ENCODE assay signal across 27 cellular contexts in the genomic region with DNA sequence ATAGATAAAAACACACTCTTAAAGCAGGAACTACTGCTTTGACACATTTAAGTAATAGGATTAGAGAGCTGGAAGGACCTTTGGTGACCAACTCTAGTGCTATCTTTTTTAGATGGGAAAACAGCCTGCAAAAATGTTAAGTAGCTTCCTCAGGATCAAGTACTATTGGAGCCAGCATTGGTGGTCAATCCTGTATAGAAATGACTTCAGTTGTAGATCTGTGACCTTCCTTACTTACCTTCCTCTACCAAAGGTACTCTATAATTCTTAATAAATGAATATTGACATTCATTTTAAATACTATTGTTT.
"Had no signal": no experiment of that assay in that cellular context is flagged by ENCODE, and none has a peak within 500 bp of the region (broad histone marks: within the 10 kb centered on the region; RNA-seq: fewer than 3 reads in every experiment).

No MANE protein-coding gene starts in this region.

- H2AFZ ChIP-seq: neural progenitor cell, parathyroid adenoma had no signal

- H3K9me3 ChIP-seq: ovary, psoas muscle, sigmoid colon, stomach, thoracic aorta, thyroid gland, tibial nerve, upper lobe of left lung, vagina had no signal

- H3K4me1 ChIP-seq: neural progenitor cell, parathyroid adenoma, right lobe of liver, sigmoid colon, stomach, tibial nerve, upper lobe of left lung, vagina had no signal

- H3K4me2 ChIP-seq: neural progenitor cell had no signal

- H3K9ac ChIP-seq: neural progenitor cell, parathyroid adenoma had no signal

- H3K27ac Mint-ChIP-seq: nephron; neural progenitor cell; progenitor cell of endocrine pancreas; stimulated activated effector memory CD8-positive, alpha-beta T cell treated with anti-CD3 and anti-CD28 coated beads, Interleukin-12 subunit alpha, Interleukin-12 subunit beta, amount 100 ng/mL, for 72 hours; stimulated activated naive B cell treated with anti-CD40 and anti-IgM and Interleukin-4, amounts not matched to agents 10 μg/mL and 1 μg/mL and 100 μg/mL, for 72 hours; stimulated activated naive CD8-positive, alpha-beta T cell treated with anti-CD3 and anti-CD28 coated beads, Interleukin-15, Interleukin-2, amounts not matched to agents 100 ng/mL and 50 ng/mL, for 24 hours had no signal

- H3K4me1 Mint-ChIP-seq: nephron; stimulated activated effector memory CD8-positive, alpha-beta T cell treated with anti-CD3 and anti-CD28 coated beads, Interleukin-12 subunit alpha, Interleukin-12 subunit beta, amount 100 ng/mL, for 72 hours had no signal

- H3K27ac ChIP-seq: neural progenitor cell, ovary, parathyroid adenoma, psoas muscle, right lobe of liver, sigmoid colon, stomach, thoracic aorta, thyroid gland, tibial nerve, upper lobe of left lung, vagina had no signal

- H3K79me2 ChIP-seq: parathyroid adenoma had no signal

- DNase-seq: occipital lobe; ovary; posterior cingulate gyrus; psoas muscle; right cardiac atrium; right lobe of liver; sigmoid colon; small intestine; stimulated activated CD4-positive, alpha-beta T cell treated with anti-CD3 and anti-CD28 coated beads, Interleukin-15, amount 100 ng/mL, for 24 hours; stimulated activated CD4-positive, alpha-beta T cell treated with anti-CD3 and anti-CD28 coated beads, Interleukin-2, amount 100 ng/mL, for 24 hours; stimulated activated CD4-positive, alpha-beta T cell treated with anti-CD3 and anti-CD28 coated beads, Interleukin-2, amount 100 ng/mL, for 48 hours; stimulated activated CD4-positive, alpha-beta T cell treated with anti-CD3 and anti-CD28 coated beads, Interleukin-4, amount 100 ng/mL, for 24 hours; stimulated activated naive B cell treated with anti-CD40 and anti-IgM and Interleukin-4, amounts not matched to agents 10 μg/mL and 1 μg/mL and 100 μg/mL, for 72 hours; stimulated activated naive CD4-positive, alpha-beta T cell treated with Interleukin-2 at 50 U/mL for 16 hours; stomach; thyroid gland; trophoblast cell; upper lobe of left lung had no signal

- H3K27me3 Mint-ChIP-seq: stimulated activated naive B cell treated with anti-CD40 and anti-IgM and Interleukin-4, amounts not matched to agents 10 μg/mL and 1 μg/mL and 100 μg/mL, for 72 hours; stimulated activated naive CD8-positive, alpha-beta T cell treated with anti-CD3 and anti-CD28 coated beads, Interleukin-15, Interleukin-2, amounts not matched to agents 100 ng/mL and 50 ng/mL, for 24 hours had no signal

- H3K4me3 ChIP-seq: neural progenitor cell, ovary, psoas muscle, right lobe of liver, sigmoid colon, stomach, thoracic aorta, thyroid gland, tibial nerve, upper lobe of left lung, vagina had no signal

- ATAC-seq: right cardiac atrium; right lobe of liver; stimulated activated effector memory CD8-positive, alpha-beta T cell treated with anti-CD3 and anti-CD28 coated beads, Interleukin-12 subunit alpha, Interleukin-12 subunit beta, amount 100 ng/mL, for 72 hours; stimulated activated naive B cell treated with anti-CD40 and anti-IgM and Interleukin-4, amounts not matched to agents 10 μg/mL and 1 μg/mL and 100 μg/mL, for 72 hours had no signal

- H3K9me3 Mint-ChIP-seq: nephron; neural progenitor cell; stimulated activated effector memory CD8-positive, alpha-beta T cell treated with anti-CD3 and anti-CD28 coated beads, Interleukin-12 subunit alpha, Interleukin-12 subunit beta, amount 100 ng/mL, for 72 hours; stimulated activated naive B cell treated with anti-CD40 and anti-IgM and Interleukin-4, amounts not matched to agents 10 μg/mL and 1 μg/mL and 100 μg/mL, for 72 hours; stimulated activated naive CD8-positive, alpha-beta T cell treated with anti-CD3 and anti-CD28 coated beads, Interleukin-15, Interleukin-2, amounts not matched to agents 100 ng/mL and 50 ng/mL, for 24 hours had no signal

- H3K4me3 Mint-ChIP-seq: nephron; neural progenitor cell; stimulated activated effector memory CD8-positive, alpha-beta T cell treated with anti-CD3 and anti-CD28 coated beads, Interleukin-12 subunit alpha, Interleukin-12 subunit beta, amount 100 ng/mL, for 72 hours; stimulated activated naive B cell treated with anti-CD40 and anti-IgM and Interleukin-4, amounts not matched to agents 10 μg/mL and 1 μg/mL and 100 μg/mL, for 72 hours; stimulated activated naive CD8-positive, alpha-beta T cell treated with anti-CD3 and anti-CD28 coated beads, Interleukin-15, Interleukin-2, amounts not matched to agents 100 ng/mL and 50 ng/mL, for 24 hours had no signal

- H3K36me3 ChIP-seq: neural progenitor cell, ovary, right lobe of liver, sigmoid colon, stomach, thoracic aorta, thyroid gland, tibial nerve, upper lobe of left lung, vagina had no signal

- H3K36me3 Mint-ChIP-seq: neural progenitor cell; stimulated activated effector memory CD8-positive, alpha-beta T cell treated with anti-CD3 and anti-CD28 coated beads, Interleukin-12 subunit alpha, Interleukin-12 subunit beta, amount 100 ng/mL, for 72 hours had no signal

- H3K27me3 ChIP-seq: neural progenitor cell, ovary, right lobe of liver, sigmoid colon, stomach, thyroid gland, tibial nerve, upper lobe of left lung, vagina had no signal
